14 cellular contexts compared by ENCODE assay signal in the genomic region with DNA sequence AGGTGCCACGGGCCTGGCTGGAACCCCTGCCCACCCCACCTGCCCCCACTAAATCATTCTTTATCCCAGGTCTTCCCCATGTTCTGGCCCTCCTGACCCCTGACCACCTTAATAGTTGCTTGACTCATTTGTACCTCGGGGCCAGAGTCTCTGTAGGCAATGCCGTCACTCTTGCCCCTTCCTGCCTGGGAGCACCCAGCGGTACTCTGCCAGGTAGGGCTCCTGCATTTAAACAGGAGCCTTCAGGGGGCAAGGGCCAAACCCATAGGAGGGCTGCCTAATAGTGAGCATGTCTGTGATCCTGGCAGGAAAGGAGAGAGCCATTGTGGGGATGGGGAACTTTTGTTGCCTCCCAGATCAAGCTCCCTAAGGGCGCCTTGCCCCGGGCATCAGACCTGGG. TPM values are rescaled to one million over a fixed set of nuclear protein-coding genes. Genes with fewer than 3 reads are reported as not detected.
A peak's percentile ranks its signal among the peaks of the same experiment; 100 is the strongest.
DNase-seq lines count a peak whose midpoint lies in the region; ATAC-seq, FAIRE-seq and TF ChIP-seq lines count a peak whose summit lies in the region.
"Had no signal": no experiment of that assay in that cellular context is flagged by ENCODE, and none has a peak within 500 bp of the region (broad histone marks: within the 10 kb centered on the region; RNA-seq: fewer than 3 reads in every experiment).

No MANE protein-coding gene starts in this region.

- CTCF ChIA-PET in PC-3 (lab: Charles Lee) (no interaction called here), endothelial cell of umbilical vein (lab: Charles Lee) (interaction anchor here (1.0 to 3.1 kb wide), 4 partner anchors 9 to 47 kb away, joined by 4 to 24 read pairs (median 6); a partner anchor contains a TSS)

- H2AFZ ChIP-seq in PC-3 (ENCODE audit: low read length) (peak overlapping the region; percentile 32; the same call in 1 of the 2 replicates), endothelial cell of umbilical vein (ENCODE audit: low read depth, low read length) (peak overlapping the region; percentile 83), Karpas-422 (ENCODE audit: low read length) (no peak overlapping the region)

- H3K9me1 ChIP-seq in endothelial cell of umbilical vein (replicated peaks; ENCODE audit: control insufficient read depth, extremely low read depth, insufficient read depth, low read length): no peaks in the 10 kb centered on the region

- no TSS peak for BruUV-seq in PC-3 (replicated peaks; lab: Mats Ljungman, UMichigan)
- BruUV-seq in endothelial cell of umbilical vein (replicated peaks; lab: Mats Ljungman, UMichigan): no TSS peak

- H3K9me2 ChIP-seq in PC-3 (replicated peaks; ENCODE audit: low read length): no peaks in the 10 kb centered on the region
- no peaks in the 10 kb centered on the region for H3K9me2 ChIP-seq in Karpas-422 (replicated peaks; ENCODE audit: insufficient read depth, low read length)

- H3K4me3 ChIP-seq in PC-3 (ENCODE audit: low read length) (no peak overlapping the region), endothelial cell of umbilical vein (replicated peaks in 1 of 3; ENCODE audit: insufficient read depth in 1 of 3, low read depth in 1 of 3, low read length in 3 of 3) (no peak overlapping the region), Karpas-422 (ENCODE audit: low read length) (no peak overlapping the region)
- H3K4me3 ChIP-seq: psoas muscle had no signal

- POLR2A ChIA-PET in PC-3 (lab: Charles Lee; ENCODE audit: unreplicated experiment) (interaction anchor here (0.6 to 1.0 kb wide), 2 partner anchors 19 to 20 kb away, joined by 3 to 5 read pairs; no protein-coding TSS in a partner anchor), endothelial cell of umbilical vein (lab: Charles Lee) (no interaction called here)

- H3K4me1 ChIP-seq in PC-3 (ENCODE audit: insufficient read depth, low read length) (peaks cover 85% of the 10 kb centered on the region), endothelial cell of umbilical vein (ENCODE audit: control insufficient read depth, extremely low read depth, insufficient read depth, low read length) (peaks cover 57% of the 10 kb centered on the region), Karpas-422 (ENCODE audit: low read length) (peaks cover 18% of the 10 kb centered on the region)

- TF ChIP-seq POLR2A in endothelial cell of umbilical vein (IDR thresholded peaks at IDR 0.05; ENCODE audit: low read depth, low read length): no peak

- H3K27ac Mint-ChIP-seq in osteocyte (ENCODE audit: unreplicated experiment): peak overlapping the region; percentile 72

- intact Hi-C loops in PC-3 (cut with micrococcal nuclease): no loop called here
- intact Hi-C loops in endothelial cell of umbilical vein (cut with micrococcal nuclease): loop anchor here (1.0 kb wide), 1 partner anchor 8 kb away; no protein-coding TSS in a partner anchor

- H3K4me1 Mint-ChIP-seq in osteocyte (ENCODE audit: unreplicated experiment): peaks cover 56% of the 10 kb centered on the region

- H3F3A ChIP-seq in PC-3 (ENCODE audit: low read length, unreplicated experiment): peaks cover 17% of the 10 kb centered on the region

- H3K27me3 ChIP-seq in PC-3 (ENCODE audit: low read length) (no peaks in the 10 kb centered on the region), endothelial cell of umbilical vein (ENCODE audit: control insufficient read depth in 2 of 2, insufficient read depth in 2 of 2, low read length in 2 of 2) (no peaks in the 10 kb centered on the region), Karpas-422 (ENCODE audit: low read length) (no peaks in the 10 kb centered on the region)

- H3K9ac ChIP-seq in PC-3 (ENCODE audit: low read length) (peak overlapping the region; percentile 64), endothelial cell of umbilical vein (replicated peaks; ENCODE audit: extremely low read depth, insufficient read depth, low read length) (peak overlapping the region; percentile 35), Karpas-422 (ENCODE audit: low read length) (no peak overlapping the region)

- no peak for ATAC-seq in PC-3
- ATAC-seq in HG02852 (IDR thresholded peaks at IDR 0.05; ENCODE audit: unreplicated experiment): no peak
- ATAC-seq: psoas muscle had no signal

- TF ChIP-seq CTCF in PC-3 (conservative IDR thresholded peaks at IDR 0.05; ENCODE audit: low read depth, low read length) (no peak), endothelial cell of umbilical vein (IDR thresholded peaks at IDR 0.05; ENCODE audit: extremely low read depth in 1 of 2, insufficient read depth in 1 of 2, low read depth in 1 of 2, low read length in 2 of 2) (no peak), osteocyte (IDR thresholded peaks at IDR 0.05) (no peak)

- H3K4me3 Mint-ChIP-seq in osteocyte (ENCODE audit: unreplicated experiment): peak overlapping the region; percentile 15

- H3K4me2 ChIP-seq in PC-3 (ENCODE audit: low read length): peak overlapping the region; percentile 65
- peak overlapping the region; percentile 54 for H3K4me2 ChIP-seq in endothelial cell of umbilical vein (ENCODE audit: insufficient read depth, low read length)
- H3K4me2 ChIP-seq in Karpas-422 (ENCODE audit: low read depth, low read length, poor library complexity, severe bottlenecking): no peak overlapping the region

- H4K20me1 ChIP-seq in PC-3 (ENCODE audit: low read length) (no peaks in the 10 kb centered on the region), endothelial cell of umbilical vein (replicated peaks; ENCODE audit: control insufficient read depth, extremely low read depth, insufficient read depth, low read length) (no peaks in the 10 kb centered on the region), Karpas-422 (ENCODE audit: insufficient read depth, low read depth, low read length) (no peaks in the 10 kb centered on the region)

- FAIRE-seq in endothelial cell of umbilical vein (lab: Jason Lieb, UNC): no peak

- H3K36me3 ChIP-seq in PC-3 (ENCODE audit: low read depth, low read length): no peaks in the 10 kb centered on the region
- no peaks in the 10 kb centered on the region for H3K36me3 ChIP-seq in endothelial cell of umbilical vein (ENCODE audit: control insufficient read depth in 2 of 2, extremely low read depth in 1 of 2, insufficient read depth in 2 of 2, low read length in 2 of 2)
- no peaks in the 10 kb centered on the region for H3K36me3 ChIP-seq in Karpas-422 (ENCODE audit: insufficient read depth, low read length)
- H3K36me3 ChIP-seq: WERI-Rb-1 had no signal

- H3K9me3 Mint-ChIP-seq in osteocyte (ENCODE audit: unreplicated experiment): no peaks in the 10 kb centered on the region

- dilution Hi-C loops in endothelial cell of umbilical vein (cut with MboI; ENCODE audit: extremely low pct_ligation_motif_present, low sequenced_read_pairs): no loop called here

- no peaks in the 10 kb centered on the region for H3K79me2 ChIP-seq in PC-3 (ENCODE audit: low read length)
- H3K79me2 ChIP-seq in endothelial cell of umbilical vein (ENCODE audit: control insufficient read depth, insufficient read depth, low read length): no peaks in the 10 kb centered on the region
- no peaks in the 10 kb centered on the region for H3K79me2 ChIP-seq in Karpas-422 (ENCODE audit: low read length)

- H3K27ac ChIP-seq in PC-3 (ENCODE audit: low read length) (peak overlapping the region; percentile 89), endothelial cell of umbilical vein (ENCODE audit: insufficient read depth, low read depth, low read length) (peak overlapping the region; percentile 91), Karpas-422 (ENCODE audit: low read length) (no peak overlapping the region)
- H3K27ac ChIP-seq: psoas muscle, WERI-Rb-1 had no signal

- H3K9me3 ChIP-seq in PC-3 (ENCODE audit: low read length): no peaks in the 10 kb centered on the region
- H3K9me3 ChIP-seq in endothelial cell of umbilical vein (replicated peaks; ENCODE audit: control insufficient read depth, insufficient read depth, low read length): no peaks in the 10 kb centered on the region
- H3K9me3 ChIP-seq in Karpas-422 (ENCODE audit: low read length): no peaks in the 10 kb centered on the region
- H3K9me3 ChIP-seq: psoas muscle had no signal

- DNase-seq in ELR (ENCODE audit: low read depth): peak; percentile 62
- no peak for DNase-seq in PC-3
- DNase-seq in endothelial cell of umbilical vein (ENCODE audit: low read depth, low spot score): no peak
- DNase-seq in osteocyte (ENCODE audit: extremely low spot score, unreplicated experiment): no peak
- no peak for DNase-seq in D341Med (ENCODE audit: low spot score)
- DNase-seq in Karpas-422: no peak
- DNase-seq in NCI-H2227 treated with DMSO at 0.1 percent for 48 hours (lab: John Stamatoyannopoulos, UW): no peak
- DNase-seq: activated gamma-delta T cell, MM.1S, NCI-H2029 treated with DMSO at 0.1 percent for 48 hours, WERI-Rb-1 had no signal

- no peaks in the 10 kb centered on the region for H3K27me3 Mint-ChIP-seq in osteocyte (ENCODE audit: unreplicated experiment)

- H3K36me3 Mint-ChIP-seq in osteocyte (ENCODE audit: unreplicated experiment): no peaks in the 10 kb centered on the region

RNA-seq across cellular contexts. Expression of a gene that starts 8.8 kb away (rescaled TPM):
- 598 and 763 TPM in 2 replicates for total RNA-seq in PC-3 (2014; rRNA removed)
- 93.8 and 112 TPM in 2 replicates for total RNA-seq in endothelial cell of umbilical vein
- 92.7 and 129 TPM in 2 replicates for polyA plus RNA-seq in endothelial cell of umbilical vein
- polyA plus RNA-seq in endothelial cell of umbilical vein (2011; cell fraction: cytosol; rRNA removed): 83.9 and 91.8 TPM in 2 replicates
- 131 and 165 TPM in 2 replicates for polyA plus RNA-seq in endothelial cell of umbilical vein (2011; cell fraction: nucleus; rRNA removed)
- 77.6 and 100.0 TPM in 2 replicates for polyA plus RNA-seq in endothelial cell of umbilical vein (2012)
- 107 and 162 TPM in 2 replicates for polyA minus RNA-seq in endothelial cell of umbilical vein
- 66.8 TPM for polyA minus RNA-seq in endothelial cell of umbilical vein (2011; cell fraction: cytosol; rRNA and poly(A)+ RNA removed)
- polyA minus RNA-seq in endothelial cell of umbilical vein (2011; cell fraction: nucleus; rRNA and poly(A)+ RNA removed): 70.1 and 85.5 TPM in 2 replicates
- 201 and 221 TPM in 2 replicates for total RNA-seq in osteocyte
- 1.0 and 1.6 TPM in 2 replicates for total RNA-seq in Karpas-422 (2014; rRNA removed; shearing (Covaris generic); ENCODE audit: low replicate concordance)

RNA-seq across cellular contexts. Expression of a gene that starts 48.1 kb away (rescaled TPM):
- total RNA-seq in PC-3 (2014; rRNA removed) (31.9 and 37.6 TPM in 2 replicates), endothelial cell of umbilical vein (17.4 and 21.3 TPM in 2 replicates), osteocyte (66.2 and 67.0 TPM in 2 replicates)
- 114 and 142 TPM in 2 replicates for polyA plus RNA-seq in endothelial cell of umbilical vein
- polyA plus RNA-seq in endothelial cell of umbilical vein (2011; cell fraction: cytosol; rRNA removed): 55.0 and 58.8 TPM in 2 replicates
- polyA plus RNA-seq in endothelial cell of umbilical vein (2011; cell fraction: nucleus; rRNA removed): 35.9 and 46.0 TPM in 2 replicates
- 18.9 and 24.0 TPM in 2 replicates for polyA plus RNA-seq in endothelial cell of umbilical vein (2012)
- 45.9 and 79.9 TPM in 2 replicates for polyA minus RNA-seq in endothelial cell of umbilical vein
- 43.0 TPM for polyA minus RNA-seq in endothelial cell of umbilical vein (2011; cell fraction: cytosol; rRNA and poly(A)+ RNA removed)
- polyA minus RNA-seq in endothelial cell of umbilical vein (2011; cell fraction: nucleus; rRNA and poly(A)+ RNA removed): 26.8 and 33.9 TPM in 2 replicates
- total RNA-seq in Karpas-422 (2014; rRNA removed; shearing (Covaris generic); ENCODE audit: low replicate concordance): not detected in 2 replicates

RNA-seq across cellular contexts. Expression of a gene that starts 52.1 kb away (rescaled TPM):
- total RNA-seq in PC-3 (2014; rRNA removed) (0.18 and 0.23 TPM in 2 replicates), endothelial cell of umbilical vein (not detected in 2 replicates), osteocyte (not detected in 2 replicates)
- polyA plus RNA-seq in endothelial cell of umbilical vein: not detected in 2 replicates
- polyA plus RNA-seq in endothelial cell of umbilical vein (2011; cell fraction: cytosol; rRNA removed): not detected in 2 replicates
- not detected in 2 replicates for polyA plus RNA-seq in endothelial cell of umbilical vein (2011; cell fraction: nucleus; rRNA removed)
- polyA plus RNA-seq in endothelial cell of umbilical vein (2012): not detected in 2 replicates
- not detected in 2 replicates for polyA minus RNA-seq in endothelial cell of umbilical vein
- 0.61 TPM for polyA minus RNA-seq in endothelial cell of umbilical vein (2011; cell fraction: cytosol; rRNA and poly(A)+ RNA removed)
- not detected in 2 replicates for polyA minus RNA-seq in endothelial cell of umbilical vein (2011; cell fraction: nucleus; rRNA and poly(A)+ RNA removed)
- total RNA-seq in Karpas-422 (2014; rRNA removed; shearing (Covaris generic); ENCODE audit: low replicate concordance): 0.22 TPM in 1 of 2 replicates, not detected in the other
- total RNA-seq: psoas muscle, RPMI7951 had no signal

Comparison
In these comparisons a context has a peak if more than half of its experiments do, and no peak if none do; other contexts are left out.
1. RNA of a gene that starts 8.8 kb away (total RNA-seq): 598 to 763 TPM in PC-3, 201 to 221 TPM in osteocyte and 93.8 to 112 TPM in endothelial cell of umbilical vein; 1.0 to 1.6 TPM in Karpas-422; every median in the first group is over 10 times any median in the second.
2. RNA of a gene that starts 48.1 kb away (total RNA-seq): 66.2 to 67.0 TPM in osteocyte, 31.9 to 37.6 TPM in PC-3 and 17.4 to 21.3 TPM in endothelial cell of umbilical vein; not detected in Karpas-422; every median in the first group is over 10 times any median in the second.